In genomic region chr19:954672-955494, GRCh38 we compare ENCODE assay signal across 15 cellular contexts. TPM values are rescaled to one million over a fixed set of nuclear protein-coding genes. Genes with fewer than 3 reads are reported as not detected.
DNase-seq lines count a peak whose midpoint lies in the region; ATAC-seq and TF ChIP-seq lines count a peak whose summit lies in the region.
"Had no signal": no experiment of that assay in that cellular context is flagged by ENCODE, and none has a peak within 500 bp of the region (broad histone marks: within the 10 kb centered on the region; RNA-seq: fewer than 3 reads in every experiment).

No MANE protein-coding gene starts in this region.

- 68 to 74% methylated on average over 37 to 41 of the region's 43 CpGs for WGBS in mesodermal cell (ENCODE audit: insufficient coverage in 2 of 2), 2 experiments

- no peaks in the 10 kb centered on the region for H3K9me3 ChIP-seq in mesodermal cell (ENCODE audit: control insufficient read depth, low read length)

- peaks cover 0 to 2% (median 0%) of the 10 kb centered on the region in 3 donors for H3K36me3 Mint-ChIP-seq in naive thymus-derived CD8-positive, alpha-beta T cell
- H3K36me3 Mint-ChIP-seq in activated naive CD4-positive, alpha-beta T cell treated with anti-CD3 and anti-CD28 coated beads for 36 hours (ENCODE audit: low read depth): no peaks in the 10 kb centered on the region

- POLR2A ChIA-PET in naive thymus-derived CD8-positive, alpha-beta T cell (lab: Charles Lee): interaction anchor here (0.5 to 1.2 kb wide), 2 partner anchors 30 to 83 kb away, joined by 3 to 4 read pairs; no protein-coding TSS in a partner anchor

- no peaks in the 10 kb centered on the region for H3K9me3 Mint-ChIP-seq in naive thymus-derived CD8-positive, alpha-beta T cell
- H3K9me3 Mint-ChIP-seq in activated naive CD4-positive, alpha-beta T cell treated with anti-CD3 and anti-CD28 coated beads for 36 hours: no peaks in the 10 kb centered on the region

- CTCF ChIA-PET in activated naive CD4-positive, alpha-beta T cell treated with anti-CD3 and anti-CD28 coated beads for 36 hours (lab: Charles Lee): no interaction called here

- peaks cover 2 to 22% (median 7%) of the 10 kb centered on the region in 4 donors for H3K4me1 Mint-ChIP-seq in naive thymus-derived CD8-positive, alpha-beta T cell
- peaks cover 12% of the 10 kb centered on the region for H3K4me1 Mint-ChIP-seq in activated naive CD4-positive, alpha-beta T cell treated with anti-CD3 and anti-CD28 coated beads for 36 hours (ENCODE audit: low read depth)

- intact Hi-C loops in activated naive CD4-positive, alpha-beta T cell treated with anti-CD3 and anti-CD28 coated beads for 36 hours (cut with micrococcal nuclease): no loop called here

- H3K27ac Mint-ChIP-seq in naive thymus-derived CD8-positive, alpha-beta T cell: no peak overlapping the region
- no peak overlapping the region for H3K27ac Mint-ChIP-seq in activated naive CD4-positive, alpha-beta T cell treated with anti-CD3 and anti-CD28 coated beads for 36 hours

- H3K4me3 Mint-ChIP-seq in naive thymus-derived CD8-positive, alpha-beta T cell: no peak overlapping the region
- H3K4me3 Mint-ChIP-seq in activated naive CD4-positive, alpha-beta T cell treated with anti-CD3 and anti-CD28 coated beads for 36 hours: no peak overlapping the region

- H3K4me3 ChIP-seq in GM12864 (ENCODE audit: low read depth, low read length): peak overlapping the region; percentile 23; the same call in 1 of the 2 replicates
- no peak overlapping the region for H3K4me3 ChIP-seq in mesodermal cell (ENCODE audit: extremely low read depth, insufficient read depth, low read length, poor library complexity, severe bottlenecking)

- ATAC-seq in GM21786 (IDR thresholded peaks at IDR 0.05; ENCODE audit: unreplicated experiment): peak; percentile 57
- ATAC-seq in omental fat pad (ENCODE audit: low FRiP score): no peak
- no peak for ATAC-seq in naive thymus-derived CD8-positive, alpha-beta T cell

- no peaks in the 10 kb centered on the region for H3K27me3 Mint-ChIP-seq in naive thymus-derived CD8-positive, alpha-beta T cell
- H3K27me3 Mint-ChIP-seq in activated naive CD4-positive, alpha-beta T cell treated with anti-CD3 and anti-CD28 coated beads for 36 hours (ENCODE audit: low read depth): no peaks in the 10 kb centered on the region

- TF ChIP-seq CTCF in GM12864 (IDR thresholded peaks at IDR 0.05; ENCODE audit: low read depth, low read length, missing control alignments) (no peak), omental fat pad (IDR thresholded peaks at IDR 0.05) (no peak)

- peaks cover 54% of the 10 kb centered on the region for H3K4me1 ChIP-seq in mesodermal cell (ENCODE audit: control insufficient read depth, insufficient read depth, low read length, poor library complexity, severe bottlenecking)

- peaks cover 42% of the 10 kb centered on the region for H3K36me3 ChIP-seq in mesodermal cell (ENCODE audit: control insufficient read depth, insufficient read depth, low read length)

- H3K27ac ChIP-seq in mesodermal cell (ENCODE audit: low read depth, low read length, severe bottlenecking): peak overlapping the region; percentile 96
- H3K27ac ChIP-seq: C4-2B had no signal

- DNase-seq in GM12864 (ENCODE audit: low read depth): peak; percentile 71
- peak; percentile 11 for DNase-seq in OCI-M2 (lab: John Stamatoyannopoulos, UW; ENCODE audit: unreplicated experiment)
- DNase-seq in omental fat pad (ENCODE audit: low spot score): no peak
- no peak for DNase-seq in naive thymus-derived CD8-positive, alpha-beta T cell
- DNase-seq in activated naive CD4-positive, alpha-beta T cell treated with anti-CD3 and anti-CD28 coated beads for 36 hours: no peak
- no peak for DNase-seq in Kasumi-1 (lab: John Stamatoyannopoulos, UW)
- DNase-seq: activated CD8-positive, alpha-beta memory T cell treated with anti-CD3 and anti-CD28 coated beads, Interleukin-2, amount 50 U/mL, for 4 hours; GOT3 had no signal

RNA-seq across cellular contexts. Expression of gene ARID3A, which starts 29.0 kb away (rescaled TPM):
- 119 TPM for polyA plus RNA-seq in mesodermal cell (2013, experiment 1 of 2)
- 101 TPM for polyA plus RNA-seq in mesodermal cell (2013, experiment 2 of 2)
- 10 to 100 TPM in 2 of 4 donors, 1 to 10 TPM in 2; 3.7 to 15.1 (median 7.7) TPM for total RNA-seq in omental fat pad
- total RNA-seq in naive thymus-derived CD8-positive, alpha-beta T cell: 1 to 10 TPM; 3.5 to 5.0 TPM
- under 1 TPM; 0.09 to 0.58 (median 0.16) TPM for polyA plus RNA-seq in naive thymus-derived CD8-positive, alpha-beta T cell
- total RNA-seq in activated naive CD4-positive, alpha-beta T cell treated with anti-CD3 and anti-CD28 coated beads for 36 hours: 10 to 100 TPM; 23.1 to 28.4 TPM

RNA-seq across cellular contexts. Expression of gene WDR18, which starts 29.3 kb away (rescaled TPM):
- polyA plus RNA-seq in mesodermal cell (2013, experiment 1 of 2): 70.0 TPM
- polyA plus RNA-seq in mesodermal cell (2013, experiment 2 of 2): 54.2 TPM
- 10 to 100 TPM; 22.8 to 69.4 (median 37.5) TPM for total RNA-seq in omental fat pad
- 10 to 100 TPM; 50.6 to 54.1 TPM for total RNA-seq in naive thymus-derived CD8-positive, alpha-beta T cell
- 10 to 100 TPM; 51.2 to 72.7 (median 64.1) TPM for polyA plus RNA-seq in naive thymus-derived CD8-positive, alpha-beta T cell
- 10 to 100 TPM; 77.8 to 82.0 TPM for total RNA-seq in activated naive CD4-positive, alpha-beta T cell treated with anti-CD3 and anti-CD28 coated beads for 36 hours

RNA-seq across cellular contexts. Expression of gene KISS1R, which starts 37.8 kb away (rescaled TPM):
- not detected for polyA plus RNA-seq in mesodermal cell (2013, experiment 1 of 2)
- polyA plus RNA-seq in mesodermal cell (2013, experiment 2 of 2): not detected
- total RNA-seq in omental fat pad: under 1 TPM in 1 of 4 donors, not detected in 3; 0.24 TPM
- 1 to 10 TPM; 1.4 to 2.6 TPM for total RNA-seq in naive thymus-derived CD8-positive, alpha-beta T cell
- under 1 TPM; 0.18 to 0.58 (median 0.52) TPM for polyA plus RNA-seq in naive thymus-derived CD8-positive, alpha-beta T cell
- 1 to 10 TPM; 5.3 to 6.6 TPM for total RNA-seq in activated naive CD4-positive, alpha-beta T cell treated with anti-CD3 and anti-CD28 coated beads for 36 hours
- total RNA-seq: fibroblast of lung, liver, ureter had no signal
- polyA plus RNA-seq: fibroblast of lung, liver had no signal

RNA-seq across cellular contexts. Expression of gene R3HDM4, which starts 41.9 kb away (rescaled TPM):
- polyA plus RNA-seq in mesodermal cell (2013, experiment 1 of 2): 62.6 TPM
- polyA plus RNA-seq in mesodermal cell (2013, experiment 2 of 2): 47.1 TPM
- 10 to 100 TPM; 27.1 to 55.2 (median 44.4) TPM for total RNA-seq in omental fat pad
- 100 to 1,000 TPM; 179 to 184 TPM for total RNA-seq in naive thymus-derived CD8-positive, alpha-beta T cell
- 100 to 1,000 TPM; 137 to 238 (median 182) TPM for polyA plus RNA-seq in naive thymus-derived CD8-positive, alpha-beta T cell
- 100 to 1,000 TPM; 111 to 120 TPM for total RNA-seq in activated naive CD4-positive, alpha-beta T cell treated with anti-CD3 and anti-CD28 coated beads for 36 hours

RNA-seq across cellular contexts. Expression of gene GRIN3B, which starts 45.3 kb away (rescaled TPM):
- 1.7 TPM for polyA plus RNA-seq in mesodermal cell (2013, experiment 1 of 2)
- polyA plus RNA-seq in mesodermal cell (2013, experiment 2 of 2): 1.4 TPM
- under 1 TPM in 1 of 4 donors, not detected in 3; 0.24 TPM for total RNA-seq in omental fat pad
- not detected for total RNA-seq in naive thymus-derived CD8-positive, alpha-beta T cell
- not detected for polyA plus RNA-seq in naive thymus-derived CD8-positive, alpha-beta T cell
- total RNA-seq in activated naive CD4-positive, alpha-beta T cell treated with anti-CD3 and anti-CD28 coated beads for 36 hours: under 1 TPM in 1 of 2 experiments, not detected in 1; 0.10 TPM
- total RNA-seq: T-helper 2 cell treated with Interferon-gamma antibody and Interleukin-4, amounts not matched to agents 100 ng/mL and 5 ng/mL, for 36 hours; ureter had no signal
- polyA plus RNA-seq: liver had no signal

Comparison
In these comparisons a context has a peak if more than half of its experiments do, and no peak if none do; other contexts are left out.
1. DNase-seq: peak in GM12864 (single experiment) and OCI-M2 (single experiment); none in omental fat pad (single experiment), naive thymus-derived CD8-positive, alpha-beta T cell (0 of 10), activated naive CD4-positive, alpha-beta T cell treated with anti-CD3 and anti-CD28 coated beads for 36 hours (single experiment) and Kasumi-1 (0 of 2).